1 cellular context compared by ENCODE assay signal in the genomic region with DNA sequence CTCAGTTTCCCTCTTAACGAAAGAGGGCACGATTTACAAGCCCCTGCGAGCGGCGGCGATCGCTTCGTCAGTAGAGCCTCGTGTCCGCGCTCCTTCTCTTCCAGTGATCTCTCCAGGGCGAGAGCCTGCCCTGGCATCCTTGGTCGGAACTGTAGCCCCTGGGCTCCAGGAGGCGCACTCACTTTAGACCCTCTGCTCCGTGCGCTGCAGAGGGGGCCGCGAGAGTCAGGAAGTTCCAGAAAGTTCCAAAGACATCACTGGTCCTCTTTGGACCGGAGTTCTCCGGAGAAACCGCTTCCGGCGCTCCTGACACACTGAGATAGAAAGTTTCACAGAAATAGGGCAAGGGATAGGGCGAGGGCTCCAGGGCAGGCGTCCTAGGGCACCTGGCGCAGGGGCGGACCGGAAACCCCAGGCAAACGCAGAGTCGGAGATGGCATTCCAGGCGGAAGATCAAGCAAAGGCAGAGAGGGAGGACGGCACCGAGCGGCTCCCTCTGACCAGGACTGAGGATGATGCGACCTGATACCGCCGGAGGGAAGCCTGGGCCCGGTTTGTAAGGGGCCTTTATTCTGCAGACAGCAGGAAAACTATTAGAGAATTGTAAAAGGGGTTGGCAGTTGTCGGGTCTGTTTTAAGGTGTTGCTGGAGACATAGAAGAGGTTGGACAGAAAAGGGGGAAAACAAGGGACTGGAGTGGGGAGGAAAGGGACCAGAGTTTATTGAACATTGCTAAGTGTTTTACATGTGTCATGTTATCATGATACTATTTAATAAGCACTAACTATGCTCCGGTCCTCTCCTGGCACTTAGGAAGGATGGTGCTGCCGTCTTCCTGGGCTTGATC.
TF ChIP-seq lines count a peak whose summit lies in the region.

No MANE protein-coding gene starts in this region.

TF ChIP-seq in SK-N-SH treated with all-trans-retinoic acid at 6 μM for 48 hours, 23 proteins besides CTCF, POLR2A, EP300 and RAD21 (continued from another document):
- TF ChIP-seq BACH2 (CRISPR knock-in tag; IDR thresholded peaks at IDR 0.05; ENCODE audit: borderline replicate concordance) (no peak), ZNF8 (CRISPR knock-in tag; IDR thresholded peaks at IDR 0.05) (no peak), OSR1 (CRISPR knock-in tag; IDR thresholded peaks at IDR 0.05) (no peak), ZNF70 (CRISPR knock-in tag; IDR thresholded peaks at IDR 0.05) (no peak)
- TF ChIP-seq, protein P1, sequence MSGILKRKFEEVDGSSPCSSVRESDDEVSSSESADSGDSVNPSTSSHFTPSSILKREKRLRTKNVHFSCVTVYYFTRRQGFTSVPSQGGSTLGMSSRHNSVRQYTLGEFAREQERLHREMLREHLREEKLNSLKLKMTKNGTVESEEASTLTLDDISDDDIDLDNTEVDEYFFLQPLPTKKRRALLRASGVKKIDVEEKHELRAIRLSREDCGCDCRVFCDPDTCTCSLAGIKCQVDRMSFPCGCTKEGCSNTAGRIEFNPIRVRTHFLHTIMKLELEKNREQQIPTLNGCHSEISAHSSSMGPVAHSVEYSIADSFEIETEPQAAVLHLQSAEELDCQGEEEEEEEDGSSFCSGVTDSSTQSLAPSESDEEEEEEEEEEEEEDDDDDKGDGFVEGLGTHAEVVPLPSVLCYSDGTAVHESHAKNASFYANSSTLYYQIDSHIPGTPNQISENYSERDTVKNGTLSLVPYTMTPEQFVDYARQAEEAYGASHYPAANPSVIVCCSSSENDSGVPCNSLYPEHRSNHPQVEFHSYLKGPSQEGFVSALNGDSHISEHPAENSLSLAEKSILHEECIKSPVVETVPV (CRISPR knock-in tag; IDR thresholded peaks at IDR 0.05): no peak
- TF ChIP-seq, protein P2, sequence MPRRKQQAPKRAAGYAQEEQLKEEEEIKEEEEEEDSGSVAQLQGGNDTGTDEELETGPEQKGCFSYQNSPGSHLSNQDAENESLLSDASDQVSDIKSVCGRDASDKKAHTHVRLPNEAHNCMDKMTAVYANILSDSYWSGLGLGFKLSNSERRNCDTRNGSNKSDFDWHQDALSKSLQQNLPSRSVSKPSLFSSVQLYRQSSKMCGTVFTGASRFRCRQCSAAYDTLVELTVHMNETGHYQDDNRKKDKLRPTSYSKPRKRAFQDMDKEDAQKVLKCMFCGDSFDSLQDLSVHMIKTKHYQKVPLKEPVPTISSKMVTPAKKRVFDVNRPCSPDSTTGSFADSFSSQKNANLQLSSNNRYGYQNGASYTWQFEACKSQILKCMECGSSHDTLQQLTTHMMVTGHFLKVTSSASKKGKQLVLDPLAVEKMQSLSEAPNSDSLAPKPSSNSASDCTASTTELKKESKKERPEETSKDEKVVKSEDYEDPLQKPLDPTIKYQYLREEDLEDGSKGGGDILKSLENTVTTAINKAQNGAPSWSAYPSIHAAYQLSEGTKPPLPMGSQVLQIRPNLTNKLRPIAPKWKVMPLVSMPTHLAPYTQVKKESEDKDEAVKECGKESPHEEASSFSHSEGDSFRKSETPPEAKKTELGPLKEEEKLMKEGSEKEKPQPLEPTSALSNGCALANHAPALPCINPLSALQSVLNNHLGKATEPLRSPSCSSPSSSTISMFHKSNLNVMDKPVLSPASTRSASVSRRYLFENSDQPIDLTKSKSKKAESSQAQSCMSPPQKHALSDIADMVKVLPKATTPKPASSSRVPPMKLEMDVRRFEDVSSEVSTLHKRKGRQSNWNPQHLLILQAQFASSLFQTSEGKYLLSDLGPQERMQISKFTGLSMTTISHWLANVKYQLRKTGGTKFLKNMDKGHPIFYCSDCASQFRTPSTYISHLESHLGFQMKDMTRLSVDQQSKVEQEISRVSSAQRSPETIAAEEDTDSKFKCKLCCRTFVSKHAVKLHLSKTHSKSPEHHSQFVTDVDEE (CRISPR knock-in tag; IDR thresholded peaks at IDR 0.05): no peak
